Comparison of ENCODE assay signal across 1 cellular context in genomic region chr12:57258977-57259970, GRCh38.
TF ChIP-seq lines count a peak whose summit lies in the region.

No MANE protein-coding gene starts in this region.

TF ChIP-seq in HepG2, 621 proteins besides CTCF, POLR2A, EP300 and RAD21:
- TF ChIP-seq ZNF510 (CRISPR knock-in tag; IDR thresholded peaks at IDR 0.05; ENCODE audit: low read depth) (no peak), ZNF646 (CRISPR knock-in tag; IDR thresholded peaks at IDR 0.05) (no peak), MBD4 (IDR thresholded peaks at IDR 0.05; ENCODE audit: borderline replicate concordance, low read length) (no peak), SRSF9 (IDR thresholded peaks at IDR 0.05; ENCODE audit: borderline replicate concordance, insufficient read depth, low read depth, low read length, poor library complexity, severe bottlenecking) (no peak), TCF7 (IDR thresholded peaks at IDR 0.05; ENCODE audit: low read depth) (no peak), TFE3 (CRISPR knock-in tag; IDR thresholded peaks at IDR 0.05) (no peak), SMARCE1 (IDR thresholded peaks at IDR 0.05; ENCODE audit: borderline replicate concordance) (no peak), ZFAT (CRISPR knock-in tag; conservative IDR thresholded peaks at IDR 0.05) (no peak), HCFC1 (IDR thresholded peaks at IDR 0.05; ENCODE audit: low read depth, low read length) (no peak), TBP (CRISPR knock-in tag; IDR thresholded peaks at IDR 0.05) (no peak), KDM6A (CRISPR knock-in tag; IDR thresholded peaks at IDR 0.05; ENCODE audit: low read depth) (no peak), RNF2 (conservative IDR thresholded peaks at IDR 0.05; ENCODE audit: low read depth) (no peak)
TF ChIP-seq in HepG2: peak in this region for 0.
